In the genomic region with DNA sequence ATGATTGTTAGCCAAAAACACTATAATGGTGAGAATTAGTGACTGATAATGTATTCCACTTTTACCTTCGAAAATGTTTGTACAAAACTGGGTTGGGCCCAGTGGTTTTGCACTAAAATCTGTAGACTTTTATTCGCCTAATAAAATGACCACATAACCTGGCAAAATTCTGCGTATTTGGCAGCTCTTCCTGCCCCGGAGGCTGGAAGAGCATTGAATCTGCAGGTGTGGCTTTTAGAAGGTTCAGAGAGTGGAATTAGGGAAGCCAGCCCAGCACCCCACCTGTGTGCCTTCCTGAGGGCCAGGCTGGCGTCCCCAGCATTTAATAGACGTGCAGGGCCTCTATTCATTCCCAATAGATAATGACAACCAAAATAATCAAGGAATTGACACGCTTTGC, we compare ENCODE assay signal across 1 cellular context.
TF ChIP-seq lines count a peak whose summit lies in the region.

No MANE protein-coding gene starts in this region.

TF ChIP-seq in GM23338, 12 proteins besides CTCF, POLR2A, EP300 and RAD21 (continued from another document):
- TF ChIP-seq ZNF331 (CRISPR knock-in tag; IDR thresholded peaks at IDR 0.05; ENCODE audit: low read depth): no peak
- TF ChIP-seq JUNB (IDR thresholded peaks at IDR 0.05; ENCODE audit: unreplicated experiment): no peak
- TF ChIP-seq, protein P1, sequence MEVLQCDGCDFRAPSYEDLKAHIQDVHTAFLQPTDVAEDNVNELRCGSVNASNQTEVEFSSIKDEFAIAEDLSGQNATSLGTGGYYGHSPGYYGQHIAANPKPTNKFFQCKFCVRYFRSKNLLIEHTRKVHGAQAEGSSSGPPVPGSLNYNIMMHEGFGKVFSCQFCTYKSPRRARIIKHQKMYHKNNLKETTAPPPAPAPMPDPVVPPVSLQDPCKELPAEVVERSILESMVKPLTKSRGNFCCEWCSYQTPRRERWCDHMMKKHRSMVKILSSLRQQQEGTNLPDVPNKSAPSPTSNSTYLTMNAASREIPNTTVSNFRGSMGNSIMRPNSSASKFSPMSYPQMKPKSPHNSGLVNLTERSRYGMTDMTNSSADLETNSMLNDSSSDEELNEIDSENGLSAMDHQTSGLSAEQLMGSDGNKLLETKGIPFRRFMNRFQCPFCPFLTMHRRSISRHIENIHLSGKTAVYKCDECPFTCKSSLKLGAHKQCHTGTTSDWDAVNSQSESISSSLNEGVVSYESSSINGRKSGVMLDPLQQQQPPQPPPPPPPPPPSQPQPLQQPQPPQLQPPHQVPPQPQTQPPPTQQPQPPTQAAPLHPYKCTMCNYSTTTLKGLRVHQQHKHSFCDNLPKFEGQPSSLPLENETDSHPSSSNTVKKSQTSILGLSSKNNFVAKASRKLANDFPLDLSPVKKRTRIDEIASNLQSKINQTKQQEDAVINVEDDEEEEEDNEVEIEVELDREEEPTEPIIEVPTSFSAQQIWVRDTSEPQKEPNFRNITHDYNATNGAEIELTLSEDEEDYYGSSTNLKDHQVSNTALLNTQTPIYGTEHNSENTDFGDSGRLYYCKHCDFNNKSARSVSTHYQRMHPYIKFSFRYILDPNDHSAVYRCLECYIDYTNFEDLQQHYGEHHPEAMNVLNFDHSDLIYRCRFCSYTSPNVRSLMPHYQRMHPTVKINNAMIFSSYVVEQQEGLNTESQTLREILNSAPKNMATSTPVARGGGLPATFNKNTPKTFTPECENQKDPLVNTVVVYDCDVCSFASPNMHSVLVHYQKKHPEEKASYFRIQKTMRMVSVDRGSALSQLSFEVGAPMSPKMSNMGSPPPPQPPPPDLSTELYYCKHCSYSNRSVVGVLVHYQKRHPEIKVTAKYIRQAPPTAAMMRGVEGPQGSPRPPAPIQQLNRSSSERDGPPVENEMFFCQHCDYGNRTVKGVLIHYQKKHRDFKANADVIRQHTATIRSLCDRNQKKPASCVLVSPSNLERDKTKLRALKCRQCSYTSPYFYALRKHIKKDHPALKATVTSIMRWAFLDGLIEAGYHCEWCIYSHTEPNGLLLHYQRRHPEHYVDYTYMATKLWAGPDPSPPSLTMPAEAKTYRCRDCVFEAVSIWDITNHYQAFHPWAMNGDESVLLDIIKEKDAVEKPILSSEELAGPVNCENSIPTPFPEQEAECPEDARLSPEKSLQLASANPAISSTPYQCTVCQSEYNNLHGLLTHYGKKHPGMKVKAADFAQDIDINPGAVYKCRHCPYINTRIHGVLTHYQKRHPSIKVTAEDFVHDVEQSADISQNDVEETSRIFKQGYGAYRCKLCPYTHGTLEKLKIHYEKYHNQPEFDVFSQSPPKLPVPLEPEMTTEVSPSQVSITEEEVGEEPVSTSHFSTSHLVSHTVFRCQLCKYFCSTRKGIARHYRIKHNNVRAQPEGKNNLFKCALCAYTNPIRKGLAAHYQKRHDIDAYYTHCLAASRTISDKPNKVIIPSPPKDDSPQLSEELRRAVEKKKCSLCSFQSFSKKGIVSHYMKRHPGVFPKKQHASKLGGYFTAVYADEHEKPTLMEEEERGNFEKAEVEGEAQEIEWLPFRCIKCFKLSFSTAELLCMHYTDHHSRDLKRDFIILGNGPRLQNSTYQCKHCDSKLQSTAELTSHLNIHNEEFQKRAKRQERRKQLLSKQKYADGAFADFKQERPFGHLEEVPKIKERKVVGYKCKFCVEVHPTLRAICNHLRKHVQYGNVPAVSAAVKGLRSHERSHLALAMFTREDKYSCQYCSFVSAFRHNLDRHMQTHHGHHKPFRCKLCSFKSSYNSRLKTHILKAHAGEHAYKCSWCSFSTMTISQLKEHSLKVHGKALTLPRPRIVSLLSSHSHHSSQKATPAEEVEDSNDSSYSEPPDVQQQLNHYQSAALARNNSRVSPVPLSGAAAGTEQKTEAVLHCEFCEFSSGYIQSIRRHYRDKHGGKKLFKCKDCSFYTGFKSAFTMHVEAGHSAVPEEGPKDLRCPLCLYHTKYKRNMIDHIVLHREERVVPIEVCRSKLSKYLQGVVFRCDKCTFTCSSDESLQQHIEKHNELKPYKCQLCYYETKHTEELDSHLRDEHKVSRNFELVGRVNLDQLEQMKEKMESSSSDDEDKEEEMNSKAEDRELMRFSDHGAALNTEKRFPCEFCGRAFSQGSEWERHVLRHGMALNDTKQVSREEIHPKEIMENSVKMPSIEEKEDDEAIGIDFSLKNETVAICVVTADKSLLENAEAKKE (CRISPR knock-in tag; IDR thresholded peaks at IDR 0.05): no peak
- TF ChIP-seq ETS1 (IDR thresholded peaks at IDR 0.05): no peak
- TF ChIP-seq ZNF114 (CRISPR knock-in tag; IDR thresholded peaks at IDR 0.05): no peak
